In the genomic region with DNA sequence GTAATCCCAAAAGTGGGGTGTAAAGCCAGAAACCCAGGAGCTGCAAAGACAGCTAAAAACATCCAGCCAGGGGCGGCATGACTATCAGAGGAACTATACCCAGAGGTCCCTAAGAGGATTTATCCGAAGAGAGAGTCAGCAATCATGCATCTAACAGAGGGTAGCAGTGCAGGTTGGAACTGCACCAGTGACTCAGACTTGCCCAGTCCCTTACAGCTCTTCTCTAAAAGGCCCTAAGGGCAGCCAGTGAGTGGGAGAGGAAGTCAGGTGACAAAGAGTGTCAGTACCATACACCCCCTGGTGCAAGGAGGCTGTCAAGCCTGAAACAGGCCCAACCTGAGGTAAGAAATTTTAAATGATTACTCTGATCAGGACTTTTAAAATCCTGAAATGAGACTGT, we compare ENCODE assay signal across 8 cellular contexts.
DNase-seq lines count a peak whose midpoint lies in the region; ATAC-seq, FAIRE-seq and TF ChIP-seq lines count a peak whose summit lies in the region.

No MANE protein-coding gene starts in this region.

- H3K27ac Mint-ChIP-seq in naive thymus-derived CD4-positive, alpha-beta T cell = peak overlapping the region in 3 of 9 donors; percentile 30 to 67 (median 43)

- ATAC-seq in GM21515 (IDR thresholded peaks at IDR 0.05; ENCODE audit: unreplicated experiment) (peak; percentile 72), HG03575 (IDR thresholded peaks at IDR 0.05; ENCODE audit: extremely low read depth, insufficient number of reproducible peaks, low FRiP score, unreplicated experiment) (peak; percentile 75), HG02840 (IDR thresholded peaks at IDR 0.05; ENCODE audit: low FRiP score, unreplicated experiment) (no peak)
- ATAC-seq in activated T-cell treated with anti-CD3 and anti-CD28 coated beads, Interleukin-2, amount 50 U/mL, for 4 hours = peak; percentile 86 to 91
- ATAC-seq in naive thymus-derived CD4-positive, alpha-beta T cell = peak; percentile 68

- H3K9me3 Mint-ChIP-seq in activated T-cell treated with anti-CD3 and anti-CD28 coated beads, Interleukin-2, amount 50 U/mL, for 4 hours = no peaks in the 10 kb centered on the region
- peaks cover 0 to 3% (median 0%) of the 10 kb centered on the region in 11 donors for H3K9me3 Mint-ChIP-seq in naive thymus-derived CD4-positive, alpha-beta T cell

- POLR2A ChIA-PET in naive thymus-derived CD4-positive, alpha-beta T cell (lab: Charles Lee) = interaction anchor here (0.6 to 1.0 kb wide), 2 partner anchors 36 to 131 kb away, joined by 3 read pairs; no protein-coding TSS in a partner anchor

- H3K4me3 Mint-ChIP-seq in activated T-cell treated with anti-CD3 and anti-CD28 coated beads, Interleukin-2, amount 50 U/mL, for 4 hours = no peak overlapping the region
- H3K4me3 Mint-ChIP-seq in naive thymus-derived CD4-positive, alpha-beta T cell = peak overlapping the region in 5 of 10 donors; percentile 11 to 41 (median 34)

- H3K27ac ChIP-seq in naive thymus-derived CD4-positive, alpha-beta T cell (ENCODE audit: low read depth, low read length) = no peak overlapping the region

- peaks cover 57% of the 10 kb centered on the region for H3K4me1 Mint-ChIP-seq in activated T-cell treated with anti-CD3 and anti-CD28 coated beads, Interleukin-2, amount 50 U/mL, for 4 hours (ENCODE audit: low read depth)
- peaks cover 29 to 68% (median 55%) of the 10 kb centered on the region in 7 donors for H3K4me1 Mint-ChIP-seq in naive thymus-derived CD4-positive, alpha-beta T cell

- H3K9me3 ChIP-seq in naive thymus-derived CD4-positive, alpha-beta T cell (ENCODE audit: control insufficient read depth in 2 of 3, low read length in 3 of 3) = no peaks in the 10 kb centered on the region

- peaks cover 0 to 6% (median 0%) of the 10 kb centered on the region in 3 experiments for H3K36me3 ChIP-seq in naive thymus-derived CD4-positive, alpha-beta T cell (ENCODE audit: control insufficient read depth in 2 of 3, insufficient read depth in 3 of 3, low read length in 3 of 3)

- peaks cover 41% of the 10 kb centered on the region for H3K36me3 Mint-ChIP-seq in activated T-cell treated with anti-CD3 and anti-CD28 coated beads, Interleukin-2, amount 50 U/mL, for 4 hours (ENCODE audit: insufficient read depth)
- peaks cover 0 to 31% (median 26%) of the 10 kb centered on the region in 5 donors for H3K36me3 Mint-ChIP-seq in naive thymus-derived CD4-positive, alpha-beta T cell

- H3K27me3 Mint-ChIP-seq in activated T-cell treated with anti-CD3 and anti-CD28 coated beads, Interleukin-2, amount 50 U/mL, for 4 hours (ENCODE audit: low read depth) = no peaks in the 10 kb centered on the region
- H3K27me3 Mint-ChIP-seq in naive thymus-derived CD4-positive, alpha-beta T cell = no peaks in the 10 kb centered on the region

- no peak overlapping the region for H3K4me3 ChIP-seq in naive thymus-derived CD4-positive, alpha-beta T cell (ENCODE audit: low read length)

- CTCF ChIA-PET in naive thymus-derived CD4-positive, alpha-beta T cell (lab: Charles Lee) = no interaction called here

- intact Hi-C loops in naive thymus-derived CD4-positive, alpha-beta T cell (cut with micrococcal nuclease) = loop anchor here in 1 of 2 donors (1.0 kb wide), 1 partner anchor 10 kb away; no protein-coding TSS in a partner anchor

- FAIRE-seq in GM12892 (lab: Jason Lieb, UNC) = peak; percentile 38

- H3K27me3 ChIP-seq in naive thymus-derived CD4-positive, alpha-beta T cell (ENCODE audit: control insufficient read depth in 2 of 2, insufficient read depth in 2 of 2, low read length in 2 of 2) = no peaks in the 10 kb centered on the region

- H3K4me1 ChIP-seq in naive thymus-derived CD4-positive, alpha-beta T cell (ENCODE audit: control insufficient read depth in 2 of 2, insufficient read depth in 2 of 2, low read length in 2 of 2) = peaks cover 15 to 21% of the 10 kb centered on the region in 2 donors

- DNase-seq in GM12892 (ENCODE audit: insufficient read length) = no peak
- peak; percentile 29 for DNase-seq in activated T-cell treated with anti-CD3 and anti-CD28 coated beads, Interleukin-2, amount 50 U/mL, for 4 hours
- DNase-seq in naive thymus-derived CD4-positive, alpha-beta T cell = peak in 1 of 9 donors; percentile 42
- DNase-seq in T-helper 9 cell = no peak
- no peak for DNase-seq in dedifferentiated amniotic fluid mesenchymal stem cell (ENCODE audit: extremely low spot score)

- no peak for TF ChIP-seq POLR2A in GM12892 (IDR thresholded peaks at IDR 0.05; ENCODE audit: low read depth, low read length)
